In genomic region chr19:15666883-15667282, GRCh38 we compare ENCODE assay signal across 26 cellular contexts. TPM values are rescaled to one million over a fixed set of nuclear protein-coding genes. Genes with fewer than 3 reads are reported as not detected.
"Had no signal": no experiment of that assay in that cellular context is flagged by ENCODE, and none has a peak within 500 bp of the region (broad histone marks: within the 10 kb centered on the region; RNA-seq: fewer than 3 reads in every experiment).

No MANE protein-coding gene starts in this region.

- H3K4me1 ChIP-seq: neural progenitor cell, right lobe of liver had no signal

- H3K4me1 Mint-ChIP-seq: central memory CD8-positive, alpha-beta T cell; naive B cell; neural progenitor cell; stimulated activated naive CD8-positive, alpha-beta T cell treated with anti-CD3 and anti-CD28 coated beads, Interleukin-15, amount 100 ng/mL, for 72 hours had no signal

- H3K27me3 ChIP-seq: brain microvascular endothelial cell, neural progenitor cell, ovary, right lobe of liver had no signal

- H3K27me3 Mint-ChIP-seq: stimulated activated naive CD8-positive, alpha-beta T cell treated with anti-CD3 and anti-CD28 coated beads, Interleukin-15, amount 100 ng/mL, for 72 hours; type B pancreatic cell had no signal

- DNase-seq: activated CD4-positive, alpha-beta T cell treated with anti-CD3 and anti-CD28 coated beads, Interleukin-2, amount 50 U/mL, for 1 hour; activated CD4-positive, CD25-positive, alpha-beta regulatory T cell; activated CD8-positive, alpha-beta memory T cell treated with anti-CD3 and anti-CD28 coated beads for 24 hours; activated CD8-positive, alpha-beta memory T cell treated with anti-CD3 and anti-CD28 coated beads, Interleukin-2, amount 50 U/mL, for 48 hours; activated effector memory CD4-positive, alpha-beta T cell treated with anti-CD3 and anti-CD28 coated beads, Interleukin-2, amount 50 U/mL, for 16 hours; activated naive CD4-positive, alpha-beta T cell treated with anti-CD3 and anti-CD28 coated beads, Interleukin-2, amount 50 U/mL, for 16 hours; activated T-cell treated with anti-CD3 and anti-CD28 coated beads, Interleukin-2, amount 50 U/mL, for 72 hours; brain microvascular endothelial cell; hypothalamus; kidney; left ventricle myocardium superior; naive B cell; ovary; right lobe of liver; stimulated activated CD4-positive, alpha-beta T cell treated with anti-CD3 and anti-CD28 coated beads, Interleukin-4, amount 100 ng/mL, for 1 hour; stimulated activated naive CD8-positive, alpha-beta T cell treated with anti-CD3 and anti-CD28 coated beads, Interleukin-15, amount 100 ng/mL, for 72 hours; T-helper 2 cell had no signal

- H3K9me3 ChIP-seq: ovary, right lobe of liver had no signal

- H3K9ac ChIP-seq: neural progenitor cell had no signal

- H3K4me2 ChIP-seq: neural progenitor cell, smooth muscle cell had no signal

- H3K27ac ChIP-seq: brain microvascular endothelial cell, coronary artery, neural progenitor cell, ovary, right lobe of liver had no signal

- H3K36me3 Mint-ChIP-seq: naive B cell, type B pancreatic cell had no signal

- H3K9me3 Mint-ChIP-seq: activated T-cell treated with anti-CD3 and anti-CD28 coated beads, Interleukin-2, amount 50 U/mL, for 72 hours; central memory CD8-positive, alpha-beta T cell; stimulated activated naive CD8-positive, alpha-beta T cell treated with anti-CD3 and anti-CD28 coated beads, Interleukin-15, amount 100 ng/mL, for 72 hours; type B pancreatic cell had no signal

- H3K4me3 Mint-ChIP-seq: activated T-cell treated with anti-CD3 and anti-CD28 coated beads, Interleukin-2, amount 50 U/mL, for 72 hours; central memory CD8-positive, alpha-beta T cell; naive B cell; neural progenitor cell; stimulated activated naive CD8-positive, alpha-beta T cell treated with anti-CD3 and anti-CD28 coated beads, Interleukin-15, amount 100 ng/mL, for 72 hours; type B pancreatic cell had no signal

- H2AFZ ChIP-seq: neural progenitor cell had no signal

- H3K36me3 ChIP-seq: brain microvascular endothelial cell, neural progenitor cell, ovary had no signal

- ATAC-seq: activated T-cell treated with anti-CD3 and anti-CD28 coated beads, Interleukin-2, amount 50 U/mL, for 72 hours; left ventricle myocardium superior; stimulated activated naive CD8-positive, alpha-beta T cell treated with anti-CD3 and anti-CD28 coated beads, Interleukin-15, amount 100 ng/mL, for 72 hours had no signal

- H3K4me3 ChIP-seq: coronary artery, neural progenitor cell, ovary, right lobe of liver, smooth muscle cell had no signal

- H3K27ac Mint-ChIP-seq: activated T-cell treated with anti-CD3 and anti-CD28 coated beads, Interleukin-2, amount 50 U/mL, for 72 hours; naive B cell; neural progenitor cell; stimulated activated naive CD8-positive, alpha-beta T cell treated with anti-CD3 and anti-CD28 coated beads, Interleukin-15, amount 100 ng/mL, for 72 hours; type B pancreatic cell had no signal

RNA-seq across cellular contexts. Expression of gene CYP4F12, which starts 6.0 kb away (rescaled TPM):
- total RNA-seq: pulmonary artery endothelial cell, smooth muscle cell had no signal
- polyA plus RNA-seq: smooth muscle cell had no signal

RNA-seq across cellular contexts. Expression of gene CYP4F3, which starts 26.2 kb away (rescaled TPM):
- total RNA-seq: frontal cortex, smooth muscle cell had no signal
- polyA plus RNA-seq: aorta, smooth muscle cell had no signal

RNA-seq across cellular contexts. Expression of gene CYP4F8, which starts 51.9 kb away (rescaled TPM):
- total RNA-seq: activated T-cell treated with anti-CD3 and anti-CD28 coated beads, Interleukin-2, amount 50 U/mL, for 72 hours; aorta; frontal cortex; kidney; left ventricle myocardium superior; pulmonary artery endothelial cell; right lobe of liver; smooth muscle cell; temporal lobe had no signal
- polyA plus RNA-seq: aorta, ovary, smooth muscle cell had no signal
